In genomic region chr9:114844766-114845165, GRCh38 we compare ENCODE assay signal across 14 cellular contexts. TPM values are rescaled to one million over a fixed set of nuclear protein-coding genes. Genes with fewer than 3 reads are reported as not detected.
DNase-seq lines count a peak whose midpoint lies in the region; ATAC-seq and TF ChIP-seq lines count a peak whose summit lies in the region.
"Had no signal": no experiment of that assay in that cellular context is flagged by ENCODE, and none has a peak within 500 bp of the region (broad histone marks: within the 10 kb centered on the region; RNA-seq: fewer than 3 reads in every experiment).

No MANE protein-coding gene starts in this region.

- H3K9ac ChIP-seq in mammary epithelial cell (ENCODE audit: insufficient read depth, low read length): no peak overlapping the region
- no peak overlapping the region for H3K9ac ChIP-seq in endodermal cell (ENCODE audit: extremely low read depth, low read length, poor library complexity, severe bottlenecking)
- H3K9ac ChIP-seq: BLaER1 had no signal

- DNase-seq in mammary epithelial cell: peak; percentile 58
- no peak for DNase-seq in breast epithelium (ENCODE audit: low spot score in 2 of 2)
- peak; percentile 6 to 39 for DNase-seq in NCI-H526 (lab: John Stamatoyannopoulos, UW)
- DNase-seq in epithelial cell of esophagus (ENCODE audit: low read depth): peak; percentile 7
- DNase-seq in SKM-1 treated with dmso at 0.1 percent for 144 hours (lab: John Stamatoyannopoulos, UW; ENCODE audit: unreplicated experiment): no peak
- DNase-seq in endodermal cell: no peak
- DNase-seq: 8988T, AML-193, Calu3, DMS79 treated with DMSO at 0.1 percent for 48 hours, EL had no signal

- BruUV-seq in mammary epithelial cell (replicated peaks; lab: Mats Ljungman, UMichigan): no TSS peak

- H3K4me2 ChIP-seq in mammary epithelial cell (ENCODE audit: insufficient read depth, low read depth, low read length): no peak overlapping the region
- H3K4me2 ChIP-seq: BLaER1 had no signal

- in situ Hi-C loops in mammary epithelial cell (cut with MboI; ENCODE audit: low sequenced_read_pairs in 2 of 2): no loop called here

- no peaks in the 10 kb centered on the region for H3K27me3 ChIP-seq in mammary epithelial cell (ENCODE audit: insufficient read depth, low read length)
- H3K27me3 ChIP-seq in breast epithelium: no peaks in the 10 kb centered on the region
- peaks cover 5% of the 10 kb centered on the region for H3K27me3 ChIP-seq in endodermal cell (ENCODE audit: control insufficient read depth, insufficient read depth, low read length, poor library complexity, severe bottlenecking)
- H3K27me3 ChIP-seq: BLaER1 had no signal

- H3K27me3 Mint-ChIP-seq in endodermal cell (ENCODE audit: insufficient read depth): peaks cover 28% of the 10 kb centered on the region

- H3K9me3 ChIP-seq in mammary epithelial cell (replicated peaks; ENCODE audit: insufficient read depth, low read length) (no peaks in the 10 kb centered on the region), breast epithelium (no peaks in the 10 kb centered on the region), endodermal cell (ENCODE audit: control insufficient read depth, low read length) (peaks cover 10% of the 10 kb centered on the region)

- H3K4me1 ChIP-seq in mammary epithelial cell (ENCODE audit: insufficient read depth, low read length): no peaks in the 10 kb centered on the region
- H3K4me1 ChIP-seq in breast epithelium: no peaks in the 10 kb centered on the region
- no peaks in the 10 kb centered on the region for H3K4me1 ChIP-seq in endodermal cell (ENCODE audit: control insufficient read depth, insufficient read depth, low read length)
- H3K4me1 ChIP-seq: BLaER1 had no signal

- H2AFZ ChIP-seq in mammary epithelial cell (ENCODE audit: low read depth, low read length): no peak overlapping the region

- intact Hi-C loops in mammary epithelial cell (cut with micrococcal nuclease) (no loop called here), breast epithelium (cut with DNase I; ENCODE audit: low total_unique reads) (no loop called here)

- CTCF ChIA-PET in mammary epithelial cell (lab: Charles Lee; ENCODE audit: low non-redundant PET): no interaction called here

- dilution Hi-C loops in mammary epithelial cell (cut with HindIII; ENCODE audit: low sequenced_read_pairs): no loop called here

- no peak overlapping the region for H3K4me3 Mint-ChIP-seq in endodermal cell

- no peak for TF ChIP-seq POLR2A in breast epithelium (IDR thresholded peaks at IDR 0.05)

- no peaks in the 10 kb centered on the region for H3K79me2 ChIP-seq in mammary epithelial cell (ENCODE audit: insufficient read depth, low read length)

- ATAC-seq in HG02623 (IDR thresholded peaks at IDR 0.05; ENCODE audit: unreplicated experiment): no peak
- ATAC-seq: HCT116 had no signal

- H3K36me3 Mint-ChIP-seq in endodermal cell (ENCODE audit: low read depth): no peaks in the 10 kb centered on the region

- H3K27ac Mint-ChIP-seq in endodermal cell: no peak overlapping the region

- no peak for TF ChIP-seq CTCF in mammary epithelial cell (conservative IDR thresholded peaks at IDR 0.05 in 1 of 2, IDR thresholded peaks at IDR 0.05 in 1 of 2; ENCODE audit: extremely low read depth in 1 of 2, insufficient read depth in 1 of 2, low read depth in 1 of 2, low read length in 2 of 2)
- no peak for TF ChIP-seq CTCF in breast epithelium (IDR thresholded peaks at IDR 0.05)
- TF ChIP-seq CTCF in epithelial cell of esophagus (IDR thresholded peaks at IDR 0.05; ENCODE audit: insufficient read depth, low read depth, low read length, missing control alignments): no peak
- no peak for TF ChIP-seq CTCF in endodermal cell (conservative IDR thresholded peaks at IDR 0.05)

- WGBS in mammary epithelial cell (ENCODE audit: low coverage, missing lambda C conversion rate): 2% methylated on average over 3 of the region's 3 CpGs
- WGBS in endodermal cell (ENCODE audit: insufficient coverage in 1 of 2, insufficient read length in 1 of 2), 2 experiments: 49% methylated on average over 3 of the region's 3 CpGs; no CpG with 5 or more reads in 1 of the 2 experiments

- H3K4me1 Mint-ChIP-seq in endodermal cell: no peaks in the 10 kb centered on the region

- no peak overlapping the region for H3K27ac ChIP-seq in mammary epithelial cell (ENCODE audit: insufficient read depth, low read depth, low read length)
- H3K27ac ChIP-seq in breast epithelium: no peak overlapping the region
- H3K27ac ChIP-seq in endodermal cell (ENCODE audit: low read depth, low read length): no peak overlapping the region
- H3K27ac ChIP-seq: BLaER1 had no signal

- H4K20me1 ChIP-seq in mammary epithelial cell (ENCODE audit: insufficient read depth, low read length): no peaks in the 10 kb centered on the region
- H4K20me1 ChIP-seq: BLaER1 had no signal

- no peaks in the 10 kb centered on the region for H3K9me3 Mint-ChIP-seq in endodermal cell

- no peaks in the 10 kb centered on the region for H3K36me3 ChIP-seq in mammary epithelial cell (ENCODE audit: insufficient read depth, low read length)
- H3K36me3 ChIP-seq in breast epithelium: no peaks in the 10 kb centered on the region
- no peaks in the 10 kb centered on the region for H3K36me3 ChIP-seq in endodermal cell (ENCODE audit: control insufficient read depth, insufficient read depth, low read length)
- H3K36me3 ChIP-seq: BLaER1 had no signal

- H3K4me3 ChIP-seq in mammary epithelial cell (replicated peaks in 1 of 3; ENCODE audit: insufficient read depth in 1 of 3, low read depth in 2 of 3, low read length in 3 of 3): no peak overlapping the region
- H3K4me3 ChIP-seq in breast epithelium: no peak overlapping the region
- no peak overlapping the region for H3K4me3 ChIP-seq in epithelial cell of esophagus (ENCODE audit: low read length)
- H3K4me3 ChIP-seq in endodermal cell (ENCODE audit: low read length): no peak overlapping the region
- H3K4me3 ChIP-seq: BLaER1 had no signal

RNA-seq across cellular contexts. Expression of gene TNFSF15, which starts 38.9 kb away (rescaled TPM):
- 1 to 10 TPM; 1.3 to 2.1 TPM for total RNA-seq in mammary epithelial cell
- 0.74 TPM for polyA plus RNA-seq in mammary epithelial cell
- polyA minus RNA-seq in mammary epithelial cell: 0.62 TPM
- total RNA-seq in breast epithelium: 1 to 10 TPM in 1 of 3 donors, under 1 TPM in 2; 0.16 to 2.0 (median 0.66) TPM
- total RNA-seq in endodermal cell: not detected
- polyA plus RNA-seq in endodermal cell (2013, experiment 1 of 2): 0.11 TPM
- 0.12 TPM for polyA plus RNA-seq in endodermal cell (2013, experiment 2 of 2)

Comparison
In these comparisons a context has a peak if more than half of its experiments do, and no peak if none do; other contexts are left out.
1. DNase-seq: peak in mammary epithelial cell (single experiment), NCI-H526 (2 of 2) and epithelial cell of esophagus (single experiment); none in breast epithelium (0 of 2), SKM-1 treated with dmso at 0.1 percent for 144 hours (single experiment) and endodermal cell (single experiment).